Comparison of ENCODE assay signal across 16 cellular contexts in the genomic region with DNA sequence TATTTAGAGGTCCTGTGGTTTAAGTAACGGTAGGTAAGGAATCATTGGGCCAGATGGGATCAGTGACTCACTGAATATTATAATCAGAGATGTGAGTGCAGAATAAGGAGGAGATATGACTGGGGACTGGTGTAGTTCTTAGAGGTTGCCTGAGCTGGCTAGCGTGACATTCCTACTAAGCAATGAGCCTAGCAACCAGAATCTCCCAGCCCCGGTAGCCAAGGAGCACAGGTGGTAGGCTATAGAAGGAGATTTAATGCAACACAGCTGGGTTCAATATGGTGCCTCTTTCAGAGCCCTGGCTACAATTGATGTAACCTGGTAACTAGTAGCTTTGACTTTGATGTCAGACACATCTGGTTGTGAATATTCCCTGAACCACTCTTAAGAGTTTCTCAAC.
A peak's percentile ranks its signal among the peaks of the same experiment; 100 is the strongest.
DNase-seq lines count a peak whose midpoint lies in the region; TF ChIP-seq lines count a peak whose summit lies in the region.
"Had no signal": no experiment of that assay in that cellular context is flagged by ENCODE, and none has a peak within 500 bp of the region (broad histone marks: within the 10 kb centered on the region; RNA-seq: fewer than 3 reads in every experiment).

No MANE protein-coding gene starts in this region.

- H3K9ac ChIP-seq in endodermal cell (ENCODE audit: extremely low read depth, low read length, poor library complexity, severe bottlenecking), result no peak overlapping the region

- H3K4me3 Mint-ChIP-seq in endodermal cell, result no peak overlapping the region
- H3K4me3 Mint-ChIP-seq: CD8-positive, alpha-beta T cell; H9 had no signal

- H3K27me3 ChIP-seq in endodermal cell (ENCODE audit: control insufficient read depth, insufficient read depth, low read length, poor library complexity, severe bottlenecking), result no peaks in the 10 kb centered on the region
- H3K27me3 ChIP-seq: BE2C had no signal

- no peaks in the 10 kb centered on the region for H3K36me3 ChIP-seq in endodermal cell (ENCODE audit: control insufficient read depth, insufficient read depth, low read length)
- H3K36me3 ChIP-seq: BE2C had no signal

- H3K27me3 Mint-ChIP-seq in endodermal cell (ENCODE audit: insufficient read depth), result no peaks in the 10 kb centered on the region

- no peaks in the 10 kb centered on the region for H3K9me3 Mint-ChIP-seq in endodermal cell
- H3K9me3 Mint-ChIP-seq: CD8-positive, alpha-beta T cell; H9 had no signal

- no peak overlapping the region for H3K27ac Mint-ChIP-seq in endodermal cell
- H3K27ac Mint-ChIP-seq: CD8-positive, alpha-beta T cell; H9 had no signal

- no peak overlapping the region for H3K4me3 ChIP-seq in endodermal cell (ENCODE audit: low read length)
- H3K4me3 ChIP-seq: A549, GM12878 had no signal

- H3K36me3 Mint-ChIP-seq in endodermal cell (ENCODE audit: low read depth), result peaks cover 4% of the 10 kb centered on the region
- H3K36me3 Mint-ChIP-seq: CD8-positive, alpha-beta T cell had no signal

- TF ChIP-seq CTCF in endodermal cell (conservative IDR thresholded peaks at IDR 0.05), result no peak

- peak overlapping the region; percentile 73 for H3K27ac ChIP-seq in endodermal cell (ENCODE audit: low read depth, low read length)
- H3K27ac ChIP-seq: A549, C4-2B had no signal

- 90 to 91% methylated on average over 3 of the region's 3 CpGs for WGBS in endodermal cell (ENCODE audit: insufficient coverage in 1 of 2, insufficient read length in 1 of 2), 2 experiments

- no peaks in the 10 kb centered on the region for H3K9me3 ChIP-seq in endodermal cell (ENCODE audit: control insufficient read depth, low read length)
- H3K9me3 ChIP-seq: A549, BE2C had no signal

- peak; percentile 99 for DNase-seq in DMS 273 treated with DMSO at 0.1 percent for 48 hours (lab: John Stamatoyannopoulos, UW)
- DNase-seq in NCI-H82 (lab: John Stamatoyannopoulos, UW), result peak; percentile 92
- DNase-seq in endodermal cell, result no peak
- DNase-seq in stimulated activated CD4-positive, alpha-beta T cell treated with anti-CD3 and anti-CD28 coated beads, Interleukin-2, amount 100 ng/mL, for 48 hours, result no peak
- DNase-seq in stimulated activated CD4-positive, alpha-beta T cell treated with anti-CD3 and anti-CD28 coated beads, Interleukin-12 subunit alpha, Interleukin-12 subunit beta, amount 100 ng/mL, for 4 hours, result no peak
- no peak for DNase-seq in activated gamma-delta T cell (lab: John Stamatoyannopoulos, UW)
- no peak for DNase-seq in OCI-M2 (lab: John Stamatoyannopoulos, UW; ENCODE audit: unreplicated experiment)
- DNase-seq: BE2C; CD8-positive, alpha-beta T cell; COR-L47; DMS79; GOT3; H9 had no signal

- peaks cover 5% of the 10 kb centered on the region for H3K4me1 Mint-ChIP-seq in endodermal cell

- no peaks in the 10 kb centered on the region for H3K4me1 ChIP-seq in endodermal cell (ENCODE audit: control insufficient read depth, insufficient read depth, low read length)
- H3K4me1 ChIP-seq: A549 had no signal

Comparison
In these comparisons a context has a peak if more than half of its experiments do, and no peak if none do; other contexts are left out.
1. DNase-seq: peak in DMS 273 treated with DMSO at 0.1 percent for 48 hours (single experiment) and NCI-H82 (single experiment); none in endodermal cell (single experiment), stimulated activated CD4-positive, alpha-beta T cell treated with anti-CD3 and anti-CD28 coated beads, Interleukin-2, amount 100 ng/mL, for 48 hours (0 of 2), stimulated activated CD4-positive, alpha-beta T cell treated with anti-CD3 and anti-CD28 coated beads, Interleukin-12 subunit alpha, Interleukin-12 subunit beta, amount 100 ng/mL, for 4 hours (single experiment), activated gamma-delta T cell (single experiment) and OCI-M2 (single experiment).